ENCODE assay signal across 9 cellular contexts in the genomic region with DNA sequence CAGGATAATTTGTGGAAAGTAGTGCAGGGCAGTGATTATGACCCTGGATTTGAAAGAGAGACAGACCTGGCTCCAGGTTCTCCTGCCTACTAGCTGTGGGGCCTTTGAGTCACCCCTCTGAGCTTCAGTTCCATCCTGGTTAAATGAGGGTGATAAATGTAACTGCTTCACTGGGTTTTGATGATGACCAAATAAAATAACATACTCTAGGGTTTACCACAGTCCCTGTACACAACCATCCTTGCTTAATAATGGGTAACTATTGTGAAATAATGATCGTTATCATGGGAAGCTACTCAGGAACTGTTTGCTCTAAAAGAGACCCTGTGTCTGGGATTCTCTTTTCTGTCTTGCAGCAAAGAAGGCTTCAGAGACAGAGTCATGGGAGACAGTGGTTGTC. TPM values are rescaled to one million over a fixed set of nuclear protein-coding genes. Genes with fewer than 3 reads are reported as not detected.
A peak's percentile ranks its signal among the peaks of the same experiment; 100 is the strongest.
DNase-seq lines count a peak whose midpoint lies in the region; FAIRE-seq and TF ChIP-seq lines count a peak whose summit lies in the region.
"Had no signal": no experiment of that assay in that cellular context is flagged by ENCODE, and none has a peak within 500 bp of the region (broad histone marks: within the 10 kb centered on the region; RNA-seq: fewer than 3 reads in every experiment).

No MANE protein-coding gene starts in this region.

- no peak overlapping the region for H3K9ac ChIP-seq in OCI-LY3 (ENCODE audit: low read length)

- no peak overlapping the region for H2AFZ ChIP-seq in OCI-LY3 (ENCODE audit: low read depth, low read length)

- H3K79me2 ChIP-seq in OCI-LY3 (ENCODE audit: low read length) = peaks cover 60% of the 10 kb centered on the region

- intact Hi-C loops in posterior vena cava (cut with DNase I) = no loop called here

- H3K4me3 ChIP-seq in OCI-LY3 (ENCODE audit: low read length) (no peak overlapping the region), bronchial epithelial cell (ENCODE audit: low read depth, low read length) (no peak overlapping the region)
- H3K4me3 ChIP-seq: lung had no signal

- no peak for FAIRE-seq in bronchial epithelial cell (lab: Jason Lieb, UNC)

- TF ChIP-seq CTCF in OCI-LY3 (IDR thresholded peaks at IDR 0.05; ENCODE audit: low read depth, low read length) (no peak), bronchial epithelial cell (IDR thresholded peaks at IDR 0.05; ENCODE audit: insufficient read depth, low read length, severe bottlenecking) (no peak)

- H3K36me3 ChIP-seq in OCI-LY3 (replicated peaks; ENCODE audit: low read depth, low read length) = peaks cover 93% of the 10 kb centered on the region
- H3K36me3 ChIP-seq in bronchial epithelial cell (ENCODE audit: control insufficient read depth, insufficient read depth, low read length) = peaks cover 16% of the 10 kb centered on the region

- no peaks in the 10 kb centered on the region for H4K20me1 ChIP-seq in OCI-LY3 (ENCODE audit: insufficient read depth, low read length)

- H3K4me2 ChIP-seq in OCI-LY3 (ENCODE audit: low read length) = no peak overlapping the region

- H3K4me1 ChIP-seq in OCI-LY3 (ENCODE audit: low read length) = peaks cover 46% of the 10 kb centered on the region

- H3K27me3 ChIP-seq in OCI-LY3 (ENCODE audit: low read depth, low read length) (no peaks in the 10 kb centered on the region), bronchial epithelial cell (ENCODE audit: control insufficient read depth, insufficient read depth, low read length) (no peaks in the 10 kb centered on the region)

- H3K9me3 ChIP-seq in OCI-LY3 (ENCODE audit: insufficient read depth, low read length) = no peaks in the 10 kb centered on the region

- H3K27ac ChIP-seq in OCI-LY3 (ENCODE audit: low read length) = peak overlapping the region; percentile 57

- DNase-seq in ELR (ENCODE audit: low read depth) (peak; percentile 90), bronchial epithelial cell (ENCODE audit: low read depth) (peak; percentile 50), posterior vena cava (ENCODE audit: low spot score) (peak; percentile 10), activated gamma-delta T cell (lab: John Stamatoyannopoulos, UW) (no peak), NCI-H1048 (lab: John Stamatoyannopoulos, UW) (no peak), ecto neural progenitor cell (ENCODE audit: low spot score) (no peak), hippocampal formation (lab: John Stamatoyannopoulos, UW) (no peak)

RNA-seq across cellular contexts. Expression of a gene that starts 23.7 kb away (rescaled TPM):
- 2.6 and 3.7 TPM in 2 replicates for total RNA-seq in bronchial epithelial cell
- 10 to 100 TPM; 23.8 to 32.4 TPM for total RNA-seq in posterior vena cava

RNA-seq across cellular contexts. Expression of a gene that starts 34.5 kb away (rescaled TPM):
- total RNA-seq in bronchial epithelial cell = not detected in 2 replicates
- total RNA-seq in posterior vena cava = not detected

RNA-seq across cellular contexts. Expression of a gene that starts 41.2 kb away (rescaled TPM):
- not detected in 2 replicates for total RNA-seq in bronchial epithelial cell
- total RNA-seq in posterior vena cava = 1 to 10 TPM in 1 of 2 donors, not detected in 1; 1.8 TPM

Comparison
In these comparisons a context has a peak if more than half of its experiments do, and no peak if none do; other contexts are left out.
1. DNase-seq: peak in ELR (single experiment), bronchial epithelial cell (single experiment) and posterior vena cava (single experiment); none in activated gamma-delta T cell (single experiment), NCI-H1048 (single experiment), ecto neural progenitor cell (single experiment) and hippocampal formation (0 of 2).